Comparison of ENCODE assay signal across 17 cellular contexts in the genomic region with DNA sequence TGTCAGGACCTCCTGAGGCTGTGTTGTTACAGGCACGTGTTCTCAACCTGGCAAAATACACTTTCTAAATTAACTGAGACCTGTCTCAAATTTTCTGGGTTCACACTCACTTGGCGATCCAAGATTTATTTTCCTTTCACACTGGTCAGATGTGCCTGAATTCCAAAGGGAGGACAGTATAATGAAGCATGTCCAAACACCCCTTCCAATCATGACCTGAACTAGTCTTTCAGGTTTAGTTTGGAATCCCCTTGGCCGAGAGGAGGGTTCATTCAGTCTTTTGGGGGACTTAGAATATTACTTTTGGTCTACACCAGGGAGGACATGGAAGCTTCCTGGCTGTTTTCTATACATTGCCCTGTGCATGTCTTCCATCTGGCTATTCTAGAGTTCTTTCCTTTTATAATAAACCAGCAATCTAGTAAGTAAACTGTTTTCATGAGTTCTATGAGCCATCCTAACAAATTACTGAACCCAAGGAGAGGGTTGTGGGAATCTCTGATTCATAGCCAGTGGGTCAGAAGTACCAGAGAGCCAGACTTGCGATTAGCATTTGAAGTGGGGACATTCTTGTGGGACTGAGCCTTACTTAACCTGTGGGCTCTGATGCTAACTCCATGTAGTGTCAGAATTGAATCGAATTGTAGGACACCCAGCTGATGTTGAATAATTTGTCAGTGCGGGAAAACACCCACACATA. TPM values are rescaled to one million over a fixed set of nuclear protein-coding genes. Genes with fewer than 3 reads are reported as not detected.
DNase-seq lines count a peak whose midpoint lies in the region; ATAC-seq and TF ChIP-seq lines count a peak whose summit lies in the region.
"Had no signal": no experiment of that assay in that cellular context is flagged by ENCODE, and none has a peak within 500 bp of the region (broad histone marks: within the 10 kb centered on the region; RNA-seq: fewer than 3 reads in every experiment).

No MANE protein-coding gene starts in this region.

- no peak overlapping the region for H3K4me3 Mint-ChIP-seq in activated naive CD8-positive, alpha-beta T cell
- H3K4me3 Mint-ChIP-seq in activated naive CD8-positive, alpha-beta T cell treated with anti-CD3 and anti-CD28 coated beads, Interleukin-2, amount 50 U/mL, for 24 hours: no peak overlapping the region
- H3K4me3 Mint-ChIP-seq: CD4-positive, alpha-beta memory T cell had no signal

- no peaks in the 10 kb centered on the region for H3K4me1 Mint-ChIP-seq in activated naive CD8-positive, alpha-beta T cell (ENCODE audit: low read depth)
- H3K4me1 Mint-ChIP-seq in activated naive CD8-positive, alpha-beta T cell treated with anti-CD3 and anti-CD28 coated beads, Interleukin-2, amount 50 U/mL, for 24 hours: no peaks in the 10 kb centered on the region
- H3K4me1 Mint-ChIP-seq: CD4-positive, alpha-beta memory T cell had no signal

- peaks cover 8% of the 10 kb centered on the region for H3K36me3 Mint-ChIP-seq in activated naive CD8-positive, alpha-beta T cell
- peaks cover 32% of the 10 kb centered on the region for H3K36me3 Mint-ChIP-seq in activated naive CD8-positive, alpha-beta T cell treated with anti-CD3 and anti-CD28 coated beads, Interleukin-2, amount 50 U/mL, for 24 hours (ENCODE audit: low read depth)

- H3K9me3 ChIP-seq in upper lobe of right lung: no peaks in the 10 kb centered on the region
- H3K9me3 ChIP-seq: tibial nerve had no signal

- H3K4me3 ChIP-seq in foreskin fibroblast (ENCODE audit: low read depth in 1 of 2, low read length in 2 of 2) (no peak overlapping the region), upper lobe of right lung (no peak overlapping the region)
- H3K4me3 ChIP-seq: tibial nerve had no signal

- H3K27me3 Mint-ChIP-seq in activated naive CD8-positive, alpha-beta T cell: no peaks in the 10 kb centered on the region
- no peaks in the 10 kb centered on the region for H3K27me3 Mint-ChIP-seq in activated naive CD8-positive, alpha-beta T cell treated with anti-CD3 and anti-CD28 coated beads, Interleukin-2, amount 50 U/mL, for 24 hours
- H3K27me3 Mint-ChIP-seq: CD4-positive, alpha-beta memory T cell had no signal

- no peaks in the 10 kb centered on the region for H3K27me3 ChIP-seq in upper lobe of right lung
- H3K27me3 ChIP-seq: tibial nerve had no signal

- no peak for DNase-seq in activated naive CD8-positive, alpha-beta T cell treated with anti-CD3 and anti-CD28 coated beads, Interleukin-2, amount 50 U/mL, for 24 hours
- DNase-seq in amniotic epithelial cell (ENCODE audit: low read depth) (peak; percentile 70), foreskin fibroblast (peak; percentile 40 to 54), upper lobe of right lung (no peak)
- DNase-seq: activated CD4-positive, CD25-positive, alpha-beta regulatory T cell treated with anti-CD3 and anti-CD28 coated beads, Interleukin-2, amount 50 U/mL, for 72 hours; activated gamma-delta T cell; CD4-positive, alpha-beta memory T cell; DND-41; foreskin melanocyte; NCI-H1436 treated with DMSO at 0.1 percent for 48 hours; NCI-H345 had no signal

- H3K36me3 ChIP-seq in upper lobe of right lung: peaks cover 10% of the 10 kb centered on the region

- H3K9me3 Mint-ChIP-seq in activated naive CD8-positive, alpha-beta T cell (ENCODE audit: low read depth): no peaks in the 10 kb centered on the region
- no peaks in the 10 kb centered on the region for H3K9me3 Mint-ChIP-seq in activated naive CD8-positive, alpha-beta T cell treated with anti-CD3 and anti-CD28 coated beads, Interleukin-2, amount 50 U/mL, for 24 hours
- H3K9me3 Mint-ChIP-seq: CD4-positive, alpha-beta memory T cell had no signal

- intact Hi-C loops in upper lobe of right lung (cut with DNase I): no loop called here

- peak overlapping the region; percentile 10 for H3K27ac Mint-ChIP-seq in activated naive CD8-positive, alpha-beta T cell
- no peak overlapping the region for H3K27ac Mint-ChIP-seq in activated naive CD8-positive, alpha-beta T cell treated with anti-CD3 and anti-CD28 coated beads, Interleukin-2, amount 50 U/mL, for 24 hours

- TF ChIP-seq CTCF in foreskin fibroblast (IDR thresholded peaks at IDR 0.05; ENCODE audit: low read depth, low read length) (no peak), upper lobe of right lung (IDR thresholded peaks at IDR 0.05) (no peak)

- H3K4me1 ChIP-seq in upper lobe of right lung: peaks cover 6% of the 10 kb centered on the region

- no peak for ATAC-seq in activated naive CD8-positive, alpha-beta T cell treated with anti-CD3 and anti-CD28 coated beads, Interleukin-2, amount 50 U/mL, for 24 hours
- ATAC-seq in upper lobe of right lung (no peak), HG02840 (IDR thresholded peaks at IDR 0.05; ENCODE audit: low FRiP score, unreplicated experiment) (no peak), GM18519 (IDR thresholded peaks at IDR 0.05; ENCODE audit: low FRiP score, unreplicated experiment) (no peak), GM19463 (IDR thresholded peaks at IDR 0.05; ENCODE audit: unreplicated experiment) (no peak)

- H3K27ac ChIP-seq in upper lobe of right lung: peak overlapping the region; percentile 24

RNA-seq across cellular contexts. Expression of a gene that starts 14.8 kb away (rescaled TPM):
- total RNA-seq in upper lobe of right lung: 9.3 TPM
- total RNA-seq: A172 had no signal

RNA-seq across cellular contexts. Expression of a gene that starts 15.4 kb away (rescaled TPM):
- 46.3 TPM for total RNA-seq in upper lobe of right lung

RNA-seq across cellular contexts. Expression of a gene that starts 15.9 kb away (rescaled TPM):
- total RNA-seq in upper lobe of right lung: 50.3 TPM

RNA-seq across cellular contexts. Expression of a gene that starts 44.6 kb away (rescaled TPM):
- total RNA-seq in upper lobe of right lung: 32.1 TPM

RNA-seq across cellular contexts. Expression of a gene that starts 44.7 kb away (rescaled TPM):
- total RNA-seq in upper lobe of right lung: 126 TPM

Comparison
In these comparisons a context has a peak if more than half of its experiments do, and no peak if none do; other contexts are left out.
1. DNase-seq: peak in amniotic epithelial cell (single experiment) and foreskin fibroblast (2 of 2); none in activated naive CD8-positive, alpha-beta T cell treated with anti-CD3 and anti-CD28 coated beads, Interleukin-2, amount 50 U/mL, for 24 hours (single experiment) and upper lobe of right lung (single experiment).